Comparison of ENCODE assay signal across 26 cellular contexts in genomic region chr20:40652426-40652825, GRCh38.
"Had no signal": no experiment of that assay in that cellular context is flagged by ENCODE, and none has a peak within 500 bp of the region (broad histone marks: within the 10 kb centered on the region; RNA-seq: fewer than 3 reads in every experiment).

No MANE protein-coding gene starts in this region.

- H3K9me3 Mint-ChIP-seq: immature natural killer cell, nephron had no signal

- H3K27ac ChIP-seq: colonic mucosa, esophagus squamous epithelium, gastroesophageal sphincter, left ventricle myocardium inferior, lower lobe of right lung, neutrophil, psoas muscle, sigmoid colon, suprapubic skin, thyroid gland, upper lobe of left lung, uterus had no signal

- H3K9me3 ChIP-seq: colonic mucosa, esophagus squamous epithelium, gastroesophageal sphincter, left ventricle myocardium inferior, lower lobe of right lung, neutrophil, psoas muscle, sigmoid colon, suprapubic skin, thyroid gland, upper lobe of left lung, uterus had no signal

- H3K27me3 ChIP-seq: colonic mucosa, gastroesophageal sphincter, suprapubic skin, thyroid gland, upper lobe of left lung, uterus had no signal

- H3K36me3 ChIP-seq: colonic mucosa, esophagus squamous epithelium, gastroesophageal sphincter, left ventricle myocardium inferior, lower lobe of right lung, neutrophil, sigmoid colon, suprapubic skin, thyroid gland, upper lobe of left lung, uterus had no signal

- DNase-seq: cerebellar nuclear complex; colonic mucosa; dermis blood vessel endothelial cell; esophagus squamous epithelium; foreskin fibroblast; glutamatergic neuron; immature natural killer cell; kidney; left cardiac atrium; left ventricle myocardium inferior; lower lobe of right lung; mesenchymal stem cell; midbrain; naive B cell; psoas muscle; sigmoid colon; stimulated activated CD4-positive, alpha-beta T cell treated with anti-CD3 and anti-CD28 coated beads, Interleukin-12 subunit alpha, Interleukin-12 subunit beta, amount 100 ng/mL, for 4 hours; stimulated activated naive CD8-positive, alpha-beta T cell treated with anti-CD3 and anti-CD28 coated beads, Interleukin-15, Interleukin-2, amounts not matched to agents 100 U/mL and 50 U/mL, for 24 hours; thyroid gland; upper lobe of left lung; uterus had no signal

- H3K27ac Mint-ChIP-seq: immature natural killer cell, naive B cell, nephron had no signal

- H3K4me3 Mint-ChIP-seq: immature natural killer cell, naive B cell, nephron had no signal

- ATAC-seq: gastroesophageal sphincter; left cardiac atrium; lower lobe of right lung; psoas muscle; stimulated activated naive CD8-positive, alpha-beta T cell treated with anti-CD3 and anti-CD28 coated beads, Interleukin-15, Interleukin-2, amounts not matched to agents 100 U/mL and 50 U/mL, for 24 hours had no signal

- H3K4me1 ChIP-seq: colonic mucosa, gastroesophageal sphincter, sigmoid colon, thyroid gland, uterus had no signal

- H3K36me3 Mint-ChIP-seq: immature natural killer cell, naive B cell had no signal

- H3K4me1 Mint-ChIP-seq: immature natural killer cell, naive B cell had no signal

- H3K4me3 ChIP-seq: colonic mucosa, esophagus squamous epithelium, gastroesophageal sphincter, left ventricle myocardium inferior, lower lobe of right lung, psoas muscle, sigmoid colon, skin epidermis, suprapubic skin, thyroid gland, upper lobe of left lung, uterus had no signal
